Comparison of ENCODE assay signal across 14 cellular contexts in genomic region chr3:52289747-52290595, GRCh38. TPM values are rescaled to one million over a fixed set of nuclear protein-coding genes. Genes with fewer than 3 reads are reported as not detected.
DNase-seq lines count a peak whose midpoint lies in the region; ATAC-seq and TF ChIP-seq lines count a peak whose summit lies in the region.
"Had no signal": no experiment of that assay in that cellular context is flagged by ENCODE, and none has a peak within 500 bp of the region (broad histone marks: within the 10 kb centered on the region; RNA-seq: fewer than 3 reads in every experiment).

No MANE protein-coding gene starts in this region.

- peaks cover 40% of the 10 kb centered on the region for H3K4me1 Mint-ChIP-seq in CD8-positive, alpha-beta T cell (ENCODE audit: low read depth)
- peaks cover 21% of the 10 kb centered on the region for H3K4me1 Mint-ChIP-seq in HFFc6 (ENCODE audit: low read depth)
- H3K4me1 Mint-ChIP-seq in naive thymus-derived CD8-positive, alpha-beta T cell = peaks cover 20 to 58% (median 37%) of the 10 kb centered on the region in 4 donors

- no peak overlapping the region for H3K4me3 ChIP-seq in CD8-positive, alpha-beta T cell (ENCODE audit: low read depth, low read length)
- H3K4me3 ChIP-seq in duodenal mucosa (ENCODE audit: low read depth in 1 of 2, low read length in 2 of 2) = peak overlapping the region; percentile 71 to 81
- H3K4me3 ChIP-seq: prostate gland had no signal

- no peak for TF ChIP-seq CTCF in CD8-positive, alpha-beta T cell (IDR thresholded peaks at IDR 0.05)
- TF ChIP-seq CTCF in HFFc6 (IDR thresholded peaks at IDR 0.05) = peak; percentile 50

- H3K36me3 Mint-ChIP-seq in CD8-positive, alpha-beta T cell = peaks cover 51% of the 10 kb centered on the region
- peaks cover 6% of the 10 kb centered on the region for H3K36me3 Mint-ChIP-seq in HFFc6 (ENCODE audit: low read depth)
- peaks cover 2 to 31% (median 5%) of the 10 kb centered on the region in 3 donors for H3K36me3 Mint-ChIP-seq in naive thymus-derived CD8-positive, alpha-beta T cell

- H3K9ac ChIP-seq in duodenal mucosa (ENCODE audit: low read depth in 1 of 2, low read length in 2 of 2) = peak overlapping the region; percentile 62 to 82

- DNase-seq in CD8-positive, alpha-beta T cell = no peak
- DNase-seq in HFFc6 = no peak
- no peak for DNase-seq in naive thymus-derived CD8-positive, alpha-beta T cell
- DNase-seq in kidney tubule cell (ENCODE audit: low spot score) = no peak
- no peak for DNase-seq in activated gamma-delta T cell treated with Interleukin-2 at 50 U/mL for 16 hours
- no peak for DNase-seq in caudate nucleus (lab: John Stamatoyannopoulos, UW)
- DNase-seq: activated CD8-positive, alpha-beta T cell treated with anti-CD3 and anti-CD28 coated beads, Interleukin-2, amount 10 ng/mL, durations not matched to agents 7 days and 5 days; activated naive CD4-positive, alpha-beta T cell treated with anti-CD3 and anti-CD28 coated beads, Interleukin-2, amount 10 ng/mL, durations not matched to agents 7 days and 5 days; foreskin melanocyte; NCI-H1436 treated with DMSO at 0.1 percent for 48 hours had no signal

- H3K4me3 Mint-ChIP-seq in CD8-positive, alpha-beta T cell = peak overlapping the region; percentile 100
- H3K4me3 Mint-ChIP-seq in HFFc6 = no peak overlapping the region
- peak overlapping the region in 4 of 10 donors; percentile 7 to 100 (median 100) for H3K4me3 Mint-ChIP-seq in naive thymus-derived CD8-positive, alpha-beta T cell
- H3K4me3 Mint-ChIP-seq: dendritic cell treated with granulocyte-macrophage colony-stimulating factor and Interleukin-4, amounts not matched to agents 40 ng/mL and 50 ng/mL, for 4 days had no signal

- POLR2A ChIA-PET in CD8-positive, alpha-beta T cell (lab: Charles Lee) = interaction anchor here (0.8 to 17.9 kb wide), 5 partner anchors 11 to 70 kb away, joined by 3 to 685 read pairs (median 5); partner anchors contain the start of genes PPM1M, TWF2 and WDR82
- POLR2A ChIA-PET in naive thymus-derived CD8-positive, alpha-beta T cell (lab: Charles Lee) = interaction anchor here (0.7 to 21.1 kb wide), 5 partner anchors 8 to 50 kb away, joined by 3 to 1841 read pairs (median 8); partner anchors contain the start of genes PPM1M, TLR9, TWF2 and WDR82

- intact Hi-C loops in CD8-positive, alpha-beta T cell (cut with DNase I, micrococcal nuclease) = loop anchor here (2.0 to 10.0 kb wide), 7 partner anchors 27 to 1935 kb away; partner anchors contain the start of genes CYB561D2 (in 1 of the 2), DNAH1 (in 1 of the 2), DUSP7 (in 1 of the 2) and NPRL2 (in 1 of the 2)

- no peak overlapping the region for H3K27ac Mint-ChIP-seq in CD8-positive, alpha-beta T cell
- no peak overlapping the region for H3K27ac Mint-ChIP-seq in HFFc6
- H3K27ac Mint-ChIP-seq in naive thymus-derived CD8-positive, alpha-beta T cell = peak overlapping the region in 6 of 10 donors; percentile 4 to 96 (median 57)
- H3K27ac Mint-ChIP-seq: activated naive CD4-positive, alpha-beta T cell treated with anti-CD3 and anti-CD28 coated beads, Interleukin-2, amount 10 ng/mL, durations not matched to agents 7 days and 5 days; dendritic cell treated with granulocyte-macrophage colony-stimulating factor and Interleukin-4, amounts not matched to agents 40 ng/mL and 50 ng/mL, for 4 days had no signal

- H3K27me3 Mint-ChIP-seq in CD8-positive, alpha-beta T cell (ENCODE audit: low read depth) = no peaks in the 10 kb centered on the region
- H3K27me3 Mint-ChIP-seq in HFFc6 (ENCODE audit: insufficient read depth) = peaks cover 4% of the 10 kb centered on the region
- H3K27me3 Mint-ChIP-seq in naive thymus-derived CD8-positive, alpha-beta T cell = no peaks in the 10 kb centered on the region
- H3K27me3 Mint-ChIP-seq: activated naive CD4-positive, alpha-beta T cell treated with anti-CD3 and anti-CD28 coated beads, Interleukin-2, amount 10 ng/mL, durations not matched to agents 7 days and 5 days; dendritic cell treated with granulocyte-macrophage colony-stimulating factor and Interleukin-4, amounts not matched to agents 40 ng/mL and 50 ng/mL, for 4 days had no signal

- H3K9me3 Mint-ChIP-seq in CD8-positive, alpha-beta T cell = no peaks in the 10 kb centered on the region
- H3K9me3 Mint-ChIP-seq in HFFc6 = no peaks in the 10 kb centered on the region
- no peaks in the 10 kb centered on the region for H3K9me3 Mint-ChIP-seq in naive thymus-derived CD8-positive, alpha-beta T cell
- H3K9me3 Mint-ChIP-seq: activated naive CD4-positive, alpha-beta T cell treated with anti-CD3 and anti-CD28 coated beads, Interleukin-2, amount 10 ng/mL, durations not matched to agents 7 days and 5 days; dendritic cell treated with granulocyte-macrophage colony-stimulating factor and Interleukin-4, amounts not matched to agents 40 ng/mL and 50 ng/mL, for 4 days had no signal

- no peak for ATAC-seq in CD8-positive, alpha-beta T cell
- no peak for ATAC-seq in naive thymus-derived CD8-positive, alpha-beta T cell
- ATAC-seq in HG03108 (IDR thresholded peaks at IDR 0.05; ENCODE audit: unreplicated experiment) = no peak
- ATAC-seq: activated CD8-positive, alpha-beta T cell treated with anti-CD3 and anti-CD28 coated beads, Interleukin-2, amount 10 ng/mL, durations not matched to agents 7 days and 5 days had no signal

- no peaks in the 10 kb centered on the region for H3K9me3 ChIP-seq in CD8-positive, alpha-beta T cell (ENCODE audit: low read length)
- no peaks in the 10 kb centered on the region for H3K9me3 ChIP-seq in duodenal mucosa (ENCODE audit: control insufficient read depth in 1 of 2, low read length in 2 of 2)
- H3K9me3 ChIP-seq: prostate gland had no signal

- H3K27me3 ChIP-seq in CD8-positive, alpha-beta T cell (ENCODE audit: insufficient read depth, low read length) = no peaks in the 10 kb centered on the region
- no peaks in the 10 kb centered on the region for H3K27me3 ChIP-seq in duodenal mucosa (ENCODE audit: control insufficient read depth in 1 of 2, insufficient read depth in 2 of 2, low read length in 2 of 2)

- peaks cover 31% of the 10 kb centered on the region for H3K36me3 ChIP-seq in CD8-positive, alpha-beta T cell (ENCODE audit: insufficient read depth, low read length)
- peaks cover 21 to 40% of the 10 kb centered on the region in 2 donors for H3K36me3 ChIP-seq in duodenal mucosa (ENCODE audit: control insufficient read depth in 1 of 2, insufficient read depth in 2 of 2, low read length in 2 of 2)
- H3K36me3 ChIP-seq: prostate gland had no signal

- H3K4me1 ChIP-seq in CD8-positive, alpha-beta T cell (ENCODE audit: insufficient read depth, low read length) = peaks cover 40% of the 10 kb centered on the region
- H3K4me1 ChIP-seq in duodenal mucosa (ENCODE audit: control insufficient read depth in 1 of 2, insufficient read depth in 2 of 2, low read length in 2 of 2) = peaks cover 27 to 52% of the 10 kb centered on the region in 2 donors
- H3K4me1 ChIP-seq: prostate gland had no signal

- CTCF ChIA-PET in CD8-positive, alpha-beta T cell (lab: Charles Lee) = interaction anchor here (0.8 to 25.1 kb wide), 10 partner anchors 12 to 138 kb away, joined by 3 to 622 read pairs (median 4); partner anchors contain the start of genes PPM1M, TWF2 and WDR82

- no peak overlapping the region for H3K27ac ChIP-seq in CD8-positive, alpha-beta T cell (ENCODE audit: low read depth, low read length)
- H3K27ac ChIP-seq in duodenal mucosa (ENCODE audit: low read depth, low read length) (peak overlapping the region; percentile 100), caudate nucleus (ENCODE audit: low read depth, low read length) (no peak overlapping the region)
- H3K27ac ChIP-seq: prostate gland had no signal

RNA-seq across cellular contexts. Expression of gene GLYCTK, which starts 2.3 kb away (rescaled TPM):
- total RNA-seq in CD8-positive, alpha-beta T cell = 10 to 100 TPM; 27.1 to 28.1 TPM
- total RNA-seq in HFFc6 (2021; fragmentation: NEBNext Ultra II Directional; extraction: Animal tissue kit (Norgen Biotek cat#: 25700)) = 1 to 10 TPM; 7.0 to 9.9 (median 8.7) TPM
- total RNA-seq in naive thymus-derived CD8-positive, alpha-beta T cell = 10 to 100 TPM; 39.9 to 41.5 TPM
- polyA plus RNA-seq in naive thymus-derived CD8-positive, alpha-beta T cell = 10 to 100 TPM in 1 of 3 donors, 1 to 10 TPM in 2; 6.4 to 10.4 (median 7.6) TPM

RNA-seq across cellular contexts. Expression of gene WDR82, which starts 11.5 kb away (rescaled TPM):
- 100 to 1,000 TPM; 115 to 117 TPM for total RNA-seq in CD8-positive, alpha-beta T cell
- 10 to 100 TPM; 55.2 to 62.0 (median 58.6) TPM for total RNA-seq in HFFc6 (2021; fragmentation: NEBNext Ultra II Directional; extraction: Animal tissue kit (Norgen Biotek cat#: 25700))
- 100 to 1,000 TPM; 190 to 191 TPM for total RNA-seq in naive thymus-derived CD8-positive, alpha-beta T cell
- polyA plus RNA-seq in naive thymus-derived CD8-positive, alpha-beta T cell = 100 to 1,000 TPM; 136 to 172 (median 146) TPM

RNA-seq across cellular contexts. Expression of gene DNAH1, which starts 26.1 kb away (rescaled TPM):
- 10 to 100 TPM; 42.2 to 45.5 TPM for total RNA-seq in CD8-positive, alpha-beta T cell
- total RNA-seq in HFFc6 (2021; fragmentation: NEBNext Ultra II Directional; extraction: Animal tissue kit (Norgen Biotek cat#: 25700)) = 1 to 10 TPM; 1.4 to 2.1 (median 1.8) TPM
- total RNA-seq in naive thymus-derived CD8-positive, alpha-beta T cell = 10 to 100 TPM; 39.4 to 41.4 TPM
- 1 to 10 TPM in 2 of 3 donors, under 1 TPM in 1; 0.21 to 1.3 (median 1.1) TPM for polyA plus RNA-seq in naive thymus-derived CD8-positive, alpha-beta T cell

RNA-seq across cellular contexts. Expression of gene PPM1M, which starts 44.4 kb away (rescaled TPM):
- 10 to 100 TPM; 43.9 to 46.9 TPM for total RNA-seq in CD8-positive, alpha-beta T cell
- total RNA-seq in HFFc6 (2021; fragmentation: NEBNext Ultra II Directional; extraction: Animal tissue kit (Norgen Biotek cat#: 25700)) = 10 to 100 TPM; 20.8 to 23.4 (median 20.9) TPM
- total RNA-seq in naive thymus-derived CD8-positive, alpha-beta T cell = 100 to 1,000 TPM; 108 to 114 TPM
- polyA plus RNA-seq in naive thymus-derived CD8-positive, alpha-beta T cell = 100 to 1,000 TPM in 2 of 3 donors, 10 to 100 TPM in 1; 68.0 to 172 (median 106) TPM

RNA-seq across cellular contexts. Expression of gene TWF2, which starts 51.0 kb away (rescaled TPM):
- 10 to 100 TPM; 31.1 to 31.2 TPM for total RNA-seq in CD8-positive, alpha-beta T cell
- total RNA-seq in HFFc6 (2021; fragmentation: NEBNext Ultra II Directional; extraction: Animal tissue kit (Norgen Biotek cat#: 25700)) = 10 to 100 TPM; 73.9 to 83.0 (median 80.7) TPM
- total RNA-seq in naive thymus-derived CD8-positive, alpha-beta T cell = 10 to 100 TPM; 77.2 to 77.6 TPM
- polyA plus RNA-seq in naive thymus-derived CD8-positive, alpha-beta T cell = 100 to 1,000 TPM; 112 to 171 (median 142) TPM

Comparison
In these comparisons a context has a peak if more than half of its experiments do, and no peak if none do; other contexts are left out.
1. H3K27ac Mint-ChIP-seq: peak in naive thymus-derived CD8-positive, alpha-beta T cell (6 of 10); none in CD8-positive, alpha-beta T cell (single experiment) and HFFc6 (single experiment).
2. RNA of gene DNAH1, which starts 26.1 kb away (total RNA-seq): 42.2 to 45.5 TPM in CD8-positive, alpha-beta T cell and 39.4 to 41.4 TPM in naive thymus-derived CD8-positive, alpha-beta T cell; 1.4 to 2.1 TPM in HFFc6; every median in the first group is over 10 times any median in the second.